ENCODE assay signal across 27 cellular contexts in the genomic region with DNA sequence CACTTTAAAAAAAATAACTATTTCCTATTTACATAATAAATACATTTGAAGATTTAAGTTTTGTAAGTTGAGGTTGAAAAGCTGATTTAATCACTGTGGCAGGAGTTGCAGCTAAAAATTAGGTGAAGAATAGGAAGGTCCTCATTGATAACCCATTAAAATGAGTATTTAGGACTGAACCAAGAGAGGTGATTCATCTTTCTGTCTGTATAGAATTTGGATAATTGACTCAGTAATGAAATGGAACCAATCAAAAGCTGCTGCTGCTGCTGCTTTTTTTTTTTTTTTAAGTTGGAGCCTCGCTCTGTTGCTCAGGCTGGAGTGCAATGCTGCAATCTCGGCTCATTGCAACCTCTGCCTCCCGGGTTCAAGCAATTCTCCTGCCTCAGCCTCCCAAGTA.
"Had no signal": no experiment of that assay in that cellular context is flagged by ENCODE, and none has a peak within 500 bp of the region (broad histone marks: within the 10 kb centered on the region; RNA-seq: fewer than 3 reads in every experiment).

No MANE protein-coding gene starts in this region.

- H3K9me3 ChIP-seq: ascending aorta, SJCRH30 had no signal

- H3K27me3 ChIP-seq: ascending aorta, SJCRH30 had no signal

- H3K27ac Mint-ChIP-seq: activated CD8-positive, alpha-beta T cell treated with anti-CD3 and anti-CD28 coated beads for 36 hours; T-helper 2 cell treated with Interferon-gamma antibody and Interleukin-4, amounts not matched to agents 5 μg/mL and 100 μg/mL, for 36 hours had no signal

- H3K9me3 Mint-ChIP-seq: activated CD8-positive, alpha-beta T cell treated with anti-CD3 and anti-CD28 coated beads for 36 hours; activated T-cell treated with anti-CD3 and anti-CD28 coated beads, Interleukin-2, amount 50 U/mL, for 72 hours; activated T-helper 2 cell treated with anti-CD3 and anti-CD28 coated beads, Interferon-gamma antibody, Interleukin-2, Interleukin-4, amounts not matched to agents 10 μg/mL and 5 μg/mL and 100 μg/mL, durations not matched to agents 14 hours and 24 hours and 36 hours; T-helper 2 cell treated with Interferon-gamma antibody and Interleukin-4, amounts not matched to agents 5 μg/mL and 100 μg/mL, for 36 hours had no signal

- H3K4me3 ChIP-seq: ascending aorta, SJCRH30, SK-N-MC had no signal

- H3K27ac ChIP-seq: ascending aorta, SJCRH30, SK-N-MC had no signal

- H3K4me3 Mint-ChIP-seq: activated CD8-positive, alpha-beta T cell treated with anti-CD3 and anti-CD28 coated beads for 36 hours; activated naive CD8-positive, alpha-beta T cell; activated T-cell treated with anti-CD3 and anti-CD28 coated beads, Interleukin-2, amount 50 U/mL, for 72 hours; T-helper 2 cell treated with Interferon-gamma antibody and Interleukin-4, amounts not matched to agents 5 μg/mL and 100 μg/mL, for 36 hours had no signal

- ATAC-seq: activated CD8-positive, alpha-beta T cell treated with anti-CD3 and anti-CD28 coated beads for 36 hours; activated T-cell treated with anti-CD3 and anti-CD28 coated beads, Interleukin-2, amount 50 U/mL, for 72 hours; Panc1 had no signal

- H3K27me3 Mint-ChIP-seq: activated CD8-positive, alpha-beta T cell treated with anti-CD3 and anti-CD28 coated beads for 36 hours; activated naive CD8-positive, alpha-beta T cell had no signal

- H3K36me3 ChIP-seq: ascending aorta had no signal

- DNase-seq: activated CD4-positive, alpha-beta T cell treated with anti-CD3 and anti-CD28 coated beads for 48 hours; activated CD4-positive, CD25-positive, alpha-beta regulatory T cell treated with anti-CD3 and anti-CD28 coated beads, Interleukin-2, amount 50 U/mL, for 72 hours; activated CD8-positive, alpha-beta T cell treated with anti-CD3 and anti-CD28 coated beads for 36 hours; activated gamma-delta T cell; activated naive CD4-positive, alpha-beta T cell treated with Interleukin-2 at 50 U/mL for 16 hours; activated T-cell treated with anti-CD3 and anti-CD28 coated beads, Interleukin-2, amount 50 U/mL, for 1 hour; activated T-cell treated with anti-CD3 and anti-CD28 coated beads, Interleukin-2, amount 50 U/mL, for 72 hours; amygdala; caudate nucleus; Kasumi-1; KG1; MM.1S; MV-4-11; NCI-H1092; NCI-H1436 treated with DMSO at 0.1 percent for 48 hours; NCI-H1694 treated with DMSO at 0.1 percent for 48 hours; NCI-H2029; NCI-H345; NCI-H524 treated with DMSO at 0.1 percent for 48 hours; SHP77; SJCRH30 had no signal
